ENCODE assay signal across 1 cellular context in genomic region chr2:8268172-8268783, GRCh38.
TF ChIP-seq lines count a peak whose summit lies in the region.

No MANE protein-coding gene starts in this region.

TF ChIP-seq in HepG2, 621 proteins besides CTCF, POLR2A, EP300 and RAD21 (continued from another document):
- TF ChIP-seq, protein P1, sequence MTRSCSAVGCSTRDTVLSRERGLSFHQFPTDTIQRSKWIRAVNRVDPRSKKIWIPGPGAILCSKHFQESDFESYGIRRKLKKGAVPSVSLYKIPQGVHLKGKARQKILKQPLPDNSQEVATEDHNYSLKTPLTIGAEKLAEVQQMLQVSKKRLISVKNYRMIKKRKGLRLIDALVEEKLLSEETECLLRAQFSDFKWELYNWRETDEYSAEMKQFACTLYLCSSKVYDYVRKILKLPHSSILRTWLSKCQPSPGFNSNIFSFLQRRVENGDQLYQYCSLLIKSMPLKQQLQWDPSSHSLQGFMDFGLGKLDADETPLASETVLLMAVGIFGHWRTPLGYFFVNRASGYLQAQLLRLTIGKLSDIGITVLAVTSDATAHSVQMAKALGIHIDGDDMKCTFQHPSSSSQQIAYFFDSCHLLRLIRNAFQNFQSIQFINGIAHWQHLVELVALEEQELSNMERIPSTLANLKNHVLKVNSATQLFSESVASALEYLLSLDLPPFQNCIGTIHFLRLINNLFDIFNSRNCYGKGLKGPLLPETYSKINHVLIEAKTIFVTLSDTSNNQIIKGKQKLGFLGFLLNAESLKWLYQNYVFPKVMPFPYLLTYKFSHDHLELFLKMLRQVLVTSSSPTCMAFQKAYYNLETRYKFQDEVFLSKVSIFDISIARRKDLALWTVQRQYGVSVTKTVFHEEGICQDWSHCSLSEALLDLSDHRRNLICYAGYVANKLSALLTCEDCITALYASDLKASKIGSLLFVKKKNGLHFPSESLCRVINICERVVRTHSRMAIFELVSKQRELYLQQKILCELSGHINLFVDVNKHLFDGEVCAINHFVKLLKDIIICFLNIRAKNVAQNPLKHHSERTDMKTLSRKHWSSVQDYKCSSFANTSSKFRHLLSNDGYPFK (CRISPR knock-in tag; IDR thresholded peaks at IDR 0.05; ENCODE audit: borderline replicate concordance): no peak
- TF ChIP-seq MAFK (conservative IDR thresholded peaks at IDR 0.05 in 1 of 2, IDR thresholded peaks at IDR 0.05 in 1 of 2; ENCODE audit: low read length in 2 of 2): peak; percentile 52 to 61
- TF ChIP-seq, protein P2, sequence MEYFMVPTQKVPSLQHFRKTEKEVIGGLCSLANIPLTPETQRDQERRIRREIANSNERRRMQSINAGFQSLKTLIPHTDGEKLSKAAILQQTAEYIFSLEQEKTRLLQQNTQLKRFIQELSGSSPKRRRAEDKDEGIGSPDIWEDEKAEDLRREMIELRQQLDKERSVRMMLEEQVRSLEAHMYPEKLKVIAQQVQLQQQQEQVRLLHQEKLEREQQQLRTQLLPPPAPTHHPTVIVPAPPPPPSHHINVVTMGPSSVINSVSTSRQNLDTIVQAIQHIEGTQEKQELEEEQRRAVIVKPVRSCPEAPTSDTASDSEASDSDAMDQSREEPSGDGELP (IDR thresholded peaks at IDR 0.05; ENCODE audit: borderline replicate concordance, low read depth): no peak
- no peak for TF ChIP-seq ZNF615 (CRISPR knock-in tag; IDR thresholded peaks at IDR 0.05; ENCODE audit: borderline replicate concordance)
- no peak for TF ChIP-seq MTA1 (CRISPR knock-in tag; IDR thresholded peaks at IDR 0.05; ENCODE audit: borderline replicate concordance)
- TF ChIP-seq ZBTB44 (CRISPR knock-in tag; IDR thresholded peaks at IDR 0.05): no peak
- no peak for TF ChIP-seq RCOR2 (CRISPR knock-in tag; IDR thresholded peaks at IDR 0.05)
- TF ChIP-seq DDIT3 (CRISPR knock-in tag; IDR thresholded peaks at IDR 0.05): no peak
- TF ChIP-seq MAFG (CRISPR knock-in tag; IDR thresholded peaks at IDR 0.05): no peak
- TF ChIP-seq ZNF253 (CRISPR knock-in tag; IDR thresholded peaks at IDR 0.05; ENCODE audit: borderline replicate concordance): no peak
- TF ChIP-seq, protein P3, sequence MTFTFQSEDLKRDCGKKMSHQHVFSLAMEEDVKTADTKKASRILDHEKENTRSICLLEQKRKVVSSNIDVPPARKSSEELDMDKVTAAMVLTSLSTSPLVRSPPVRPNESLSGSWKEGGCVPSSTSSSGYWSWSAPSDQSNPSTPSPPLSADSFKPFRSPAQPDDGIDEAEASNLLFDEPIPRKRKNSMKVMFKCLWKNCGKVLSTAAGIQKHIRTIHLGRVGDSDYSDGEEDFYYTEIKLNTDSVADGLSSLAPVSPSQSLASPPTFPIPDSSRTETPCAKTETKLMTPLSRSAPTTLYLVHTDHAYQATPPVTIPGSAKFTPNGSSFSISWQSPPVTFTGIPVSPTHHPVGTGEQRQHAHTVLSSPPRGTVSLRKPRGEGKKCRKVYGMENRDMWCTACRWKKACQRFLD (CRISPR knock-in tag; IDR thresholded peaks at IDR 0.05; ENCODE audit: borderline replicate concordance): no peak
- TF ChIP-seq MAFF (IDR thresholded peaks at IDR 0.05; ENCODE audit: low read depth, low read length): peak; percentile 48; the same call in 1 of the 2 replicates
- no peak for TF ChIP-seq ARNTL (CRISPR knock-in tag; IDR thresholded peaks at IDR 0.05)
- TF ChIP-seq ZNF430 (CRISPR knock-in tag; IDR thresholded peaks at IDR 0.05): no peak
